Comparison of ENCODE assay signal across 10 cellular contexts in genomic region chr1:36162680-36163079, GRCh38. TPM values are rescaled to one million over a fixed set of nuclear protein-coding genes. Genes with fewer than 3 reads are reported as not detected.
DNase-seq lines count a peak whose midpoint lies in the region; ATAC-seq and TF ChIP-seq lines count a peak whose summit lies in the region.
"Had no signal": no experiment of that assay in that cellular context is flagged by ENCODE, and none has a peak within 500 bp of the region (broad histone marks: within the 10 kb centered on the region; RNA-seq: fewer than 3 reads in every experiment).

No MANE protein-coding gene starts in this region.

- CTCF ChIA-PET in activated CD8-positive, alpha-beta T cell treated with anti-CD3 and anti-CD28 coated beads for 36 hours (lab: Charles Lee): interaction anchor here (1.3 to 7.5 kb wide), 8 partner anchors 12 to 123 kb away, joined by 4 to 95 read pairs (median 14); partner anchors contain the start of genes THRAP3 and TRAPPC3

- peaks cover 98% of the 10 kb centered on the region for H3K79me2 ChIP-seq in DOHH2 (ENCODE audit: control insufficient read depth, low read length)

- intact Hi-C loops in activated CD8-positive, alpha-beta T cell treated with anti-CD3 and anti-CD28 coated beads for 36 hours (cut with micrococcal nuclease): no loop called here
- intact Hi-C loops in Right ventricle myocardium superior (cut with DNase I): no loop called here
- intact Hi-C loops in psoas muscle (cut with DNase I): loop anchor here in 1 of 2 donors (10.0 kb wide), 1 partner anchor 1862 kb away; no protein-coding TSS in a partner anchor

- H3K4me2 ChIP-seq in DOHH2 (ENCODE audit: low read length): peak overlapping the region; percentile 86

- no peak for ATAC-seq in activated CD8-positive, alpha-beta T cell treated with anti-CD3 and anti-CD28 coated beads for 36 hours
- ATAC-seq in Right ventricle myocardium superior (ENCODE audit: poor library complexity) (peak; percentile 28), psoas muscle (no peak), GM21447 (IDR thresholded peaks at IDR 0.05; ENCODE audit: unreplicated experiment) (no peak)

- no peak for DNase-seq in activated CD8-positive, alpha-beta T cell treated with anti-CD3 and anti-CD28 coated beads for 36 hours
- DNase-seq in Right ventricle myocardium superior (peak; percentile 27), psoas muscle (no peak), foreskin fibroblast (no peak), NCI-H1694 treated with DMSO at 0.1 percent for 48 hours (lab: John Stamatoyannopoulos, UW) (no peak), MG63 (no peak)
- DNase-seq: DMS79 treated with DMSO at 0.1 percent for 48 hours, occipital lobe had no signal

- H4K20me1 ChIP-seq in DOHH2 (ENCODE audit: control insufficient read depth, insufficient read depth, low read depth, low read length): peaks cover 4% of the 10 kb centered on the region; the same call in 1 of the 2 replicates

- no peak for TF ChIP-seq CTCF in DOHH2 (IDR thresholded peaks at IDR 0.05; ENCODE audit: low read depth, low read length, poor library complexity, severe bottlenecking)
- no peak for TF ChIP-seq CTCF in activated CD8-positive, alpha-beta T cell treated with anti-CD3 and anti-CD28 coated beads for 36 hours (IDR thresholded peaks at IDR 0.05)
- no peak for TF ChIP-seq CTCF in psoas muscle (IDR thresholded peaks at IDR 0.05)
- TF ChIP-seq CTCF in foreskin fibroblast (IDR thresholded peaks at IDR 0.05; ENCODE audit: low read depth, low read length): no peak

- H3K4me1 ChIP-seq in DOHH2 (ENCODE audit: control insufficient read depth, low read length) (peaks cover 71% of the 10 kb centered on the region), psoas muscle (peaks cover 87% of the 10 kb centered on the region)

- H3K27ac Mint-ChIP-seq in activated CD8-positive, alpha-beta T cell treated with anti-CD3 and anti-CD28 coated beads for 36 hours: peak overlapping the region; percentile 94

- no peaks in the 10 kb centered on the region for H3K9me3 ChIP-seq in DOHH2 (ENCODE audit: control insufficient read depth, insufficient read depth, low read length)
- H3K9me3 ChIP-seq in psoas muscle: no peaks in the 10 kb centered on the region
- no peaks in the 10 kb centered on the region for H3K9me3 ChIP-seq in MG63

- H3K9me2 ChIP-seq in DOHH2 (replicated peaks; ENCODE audit: control insufficient read depth, low read length): no peaks in the 10 kb centered on the region

- POLR2A ChIA-PET in activated CD8-positive, alpha-beta T cell treated with anti-CD3 and anti-CD28 coated beads for 36 hours (lab: Charles Lee): interaction anchor here (0.5 to 4.8 kb wide), 11 partner anchors 8 to 297 kb away, joined by 3 to 72 read pairs (median 4); partner anchors contain the start of genes THRAP3 and TRAPPC3

- H3F3A ChIP-seq in DOHH2 (ENCODE audit: control insufficient read depth, insufficient read depth): peaks cover 11% of the 10 kb centered on the region

- H3K27me3 Mint-ChIP-seq in activated CD8-positive, alpha-beta T cell treated with anti-CD3 and anti-CD28 coated beads for 36 hours: no peaks in the 10 kb centered on the region

- peak overlapping the region; percentile 80 for H3K4me3 Mint-ChIP-seq in activated CD8-positive, alpha-beta T cell treated with anti-CD3 and anti-CD28 coated beads for 36 hours

- H3K27ac ChIP-seq in DOHH2 (ENCODE audit: low read depth, low read length) (peak overlapping the region; percentile 82), psoas muscle (peak overlapping the region; percentile 94)

- H3K4me1 Mint-ChIP-seq in activated CD8-positive, alpha-beta T cell treated with anti-CD3 and anti-CD28 coated beads for 36 hours (ENCODE audit: low read depth): peaks cover 69% of the 10 kb centered on the region

- H3K4me3 ChIP-seq in DOHH2 (ENCODE audit: low read length) (peak overlapping the region; percentile 72; the same call in 1 of the 2 replicates), psoas muscle (peak overlapping the region; percentile 39), foreskin fibroblast (ENCODE audit: low read depth in 1 of 2, low read length in 2 of 2) (no peak overlapping the region), MG63 (no peak overlapping the region)

- peaks cover 59% of the 10 kb centered on the region for H3K36me3 ChIP-seq in DOHH2 (ENCODE audit: control insufficient read depth, low read length)
- H3K36me3 ChIP-seq in psoas muscle (ENCODE audit: insufficient read depth in 1 of 2, low read depth in 1 of 2): peaks cover 0 to 4% of the 10 kb centered on the region in 2 donors
- H3K36me3 ChIP-seq in MG63: peaks cover 60% of the 10 kb centered on the region

- H3K36me3 Mint-ChIP-seq in activated CD8-positive, alpha-beta T cell treated with anti-CD3 and anti-CD28 coated beads for 36 hours (ENCODE audit: low read depth): peaks cover 44% of the 10 kb centered on the region

- WGBS in psoas muscle, 3 donors: 40 to 80% (median 60%) methylated on average over 1 of the region's 1 CpG

- H3K9me3 Mint-ChIP-seq in activated CD8-positive, alpha-beta T cell treated with anti-CD3 and anti-CD28 coated beads for 36 hours: no peaks in the 10 kb centered on the region

- H3K27me3 ChIP-seq in DOHH2 (ENCODE audit: control insufficient read depth, low read length) (no peaks in the 10 kb centered on the region), psoas muscle (ENCODE audit: insufficient read depth in 3 of 3, low read length in 2 of 3) (no peaks in the 10 kb centered on the region), MG63 (no peaks in the 10 kb centered on the region)

RNA-seq across cellular contexts. Expression of gene MAP7D1, which starts 6.7 kb away (rescaled TPM):
- total RNA-seq in activated CD8-positive, alpha-beta T cell treated with anti-CD3 and anti-CD28 coated beads for 36 hours: 100 to 1,000 TPM; 125 to 129 TPM
- total RNA-seq in Right ventricle myocardium superior (390 TPM), psoas muscle (100 to 1,000 TPM; 209 to 230 (median 215) TPM)
- 100 to 1,000 TPM; 117 to 342 (median 165) TPM for polyA plus RNA-seq in psoas muscle
- total RNA-seq in MG63 (2014; rRNA removed; shearing (Covaris generic); ENCODE audit: low replicate concordance): 104 and 154 TPM in 2 replicates

RNA-seq across cellular contexts. Expression of gene TRAPPC3, which starts 13.4 kb away (rescaled TPM):
- 10 to 100 TPM; 47.9 to 48.4 TPM for total RNA-seq in activated CD8-positive, alpha-beta T cell treated with anti-CD3 and anti-CD28 coated beads for 36 hours
- total RNA-seq in Right ventricle myocardium superior (59.6 TPM), psoas muscle (10 to 100 TPM; 34.8 to 44.4 (median 38.7) TPM)
- polyA plus RNA-seq in psoas muscle: 10 to 100 TPM; 43.8 to 91.8 (median 73.0) TPM
- 158 and 194 TPM in 2 replicates for total RNA-seq in MG63 (2014; rRNA removed; shearing (Covaris generic); ENCODE audit: low replicate concordance)

RNA-seq across cellular contexts. Expression of gene COL8A2, which starts 37.7 kb away (rescaled TPM):
- total RNA-seq in activated CD8-positive, alpha-beta T cell treated with anti-CD3 and anti-CD28 coated beads for 36 hours: under 1 TPM; 0.83 to 0.85 TPM
- total RNA-seq in Right ventricle myocardium superior: 1.4 TPM
- under 1 TPM; 0.15 to 0.41 (median 0.30) TPM for total RNA-seq in psoas muscle
- polyA plus RNA-seq in psoas muscle: under 1 TPM; 0.06 to 0.12 (median 0.10) TPM
- 0.99 and 1.4 TPM in 2 replicates for total RNA-seq in MG63 (2014; rRNA removed; shearing (Covaris generic); ENCODE audit: low replicate concordance)

Comparison
In these comparisons a context has a peak if more than half of its experiments do, and no peak if none do; other contexts are left out.
1. H3K4me3 ChIP-seq: peak in DOHH2 (single experiment) and psoas muscle (single experiment); none in foreskin fibroblast (0 of 2) and MG63 (single experiment).